Comparison of ENCODE assay signal across 20 cellular contexts in genomic region chr10:58734116-58734515, GRCh38.
A peak's percentile ranks its signal among the peaks of the same experiment; 100 is the strongest.
DNase-seq lines count a peak whose midpoint lies in the region; ATAC-seq and TF ChIP-seq lines count a peak whose summit lies in the region.
"Had no signal": no experiment of that assay in that cellular context is flagged by ENCODE, and none has a peak within 500 bp of the region (broad histone marks: within the 10 kb centered on the region; RNA-seq: fewer than 3 reads in every experiment).

No MANE protein-coding gene starts in this region.

- DNase-seq in D341Med (ENCODE audit: low spot score): peak; percentile 57
- DNase-seq in chondrocyte (ENCODE audit: low spot score): no peak
- no peak for DNase-seq in psoas muscle
- DNase-seq in HCEC 1CT: no peak
- DNase-seq in activated CD4-positive, alpha-beta T cell treated with anti-CD3 and anti-CD28 coated beads, Interleukin-2, amount 50 U/mL, for 48 hours: no peak
- no peak for DNase-seq in immature natural killer cell
- DNase-seq: activated CD4-positive, alpha-beta T cell treated with anti-CD3 and anti-CD28 coated beads, Interleukin-2, amount 50 U/mL, for 1 hour; CD4-positive, CD25-positive, alpha-beta regulatory T cell; effector memory CD4-positive, alpha-beta T cell; lower lobe of right lung; naive thymus-derived CD4-positive, alpha-beta T cell; NCI-H1092; NK-92 treated with Interleukin-12 subunit alpha and Interleukin-12 subunit beta, amount 100 ng/mL, for 24 hours; SHP77 treated with DMSO at 0.1 percent for 48 hours; T-helper 9 cell had no signal

- H3K4me3 ChIP-seq in KMS-11 (IDR thresholded peaks at IDR 0.05; ENCODE audit: insufficient read depth, low read depth, low read length) (no peak overlapping the region), psoas muscle (no peak overlapping the region)
- H3K4me3 ChIP-seq: cardiac muscle cell, gastroesophageal sphincter, lower lobe of right lung had no signal

- H3K9me3 Mint-ChIP-seq in chondrocyte (ENCODE audit: low read depth): peaks cover 16% of the 10 kb centered on the region
- peaks cover 0 to 9% (median 3%) of the 10 kb centered on the region in 6 donors for H3K9me3 Mint-ChIP-seq in immature natural killer cell

- no peak overlapping the region for H3K9ac ChIP-seq in KMS-11

- H3K36me3 ChIP-seq in KMS-11 (ENCODE audit: insufficient read depth) (no peaks in the 10 kb centered on the region), psoas muscle (ENCODE audit: insufficient read depth in 1 of 2, low read depth in 1 of 2) (no peaks in the 10 kb centered on the region)
- H3K36me3 ChIP-seq: cardiac muscle cell, gastroesophageal sphincter, lower lobe of right lung had no signal

- no peaks in the 10 kb centered on the region for H3K79me2 ChIP-seq in KMS-11 (ENCODE audit: insufficient read depth, low read depth)

- H3K36me3 Mint-ChIP-seq in chondrocyte (ENCODE audit: low read depth): peaks cover 3% of the 10 kb centered on the region
- H3K36me3 Mint-ChIP-seq in immature natural killer cell: peaks cover 0 to 5% (median 0%) of the 10 kb centered on the region in 3 donors
- H3K36me3 Mint-ChIP-seq: CD4-positive, CD25-positive, alpha-beta regulatory T cell; naive thymus-derived CD4-positive, alpha-beta T cell had no signal

- H2AFZ ChIP-seq in KMS-11 (ENCODE audit: low read depth): peak overlapping the region; percentile 6; the same call in 1 of the 2 replicates

- H3K4me3 Mint-ChIP-seq in chondrocyte (ENCODE audit: unreplicated experiment): peak overlapping the region; percentile 34
- H3K4me3 Mint-ChIP-seq in immature natural killer cell: no peak overlapping the region
- H3K4me3 Mint-ChIP-seq: activated naive CD8-positive, alpha-beta T cell; CD4-positive, CD25-positive, alpha-beta regulatory T cell; naive thymus-derived CD4-positive, alpha-beta T cell had no signal

- H3K27ac Mint-ChIP-seq in chondrocyte (ENCODE audit: unreplicated experiment) (peak overlapping the region; percentile 81), immature natural killer cell (no peak overlapping the region)
- H3K27ac Mint-ChIP-seq: activated naive CD8-positive, alpha-beta T cell; CD4-positive, CD25-positive, alpha-beta regulatory T cell; naive thymus-derived CD4-positive, alpha-beta T cell; progenitor cell of endocrine pancreas had no signal

- TF ChIP-seq CTCF in KMS-11 (conservative IDR thresholded peaks at IDR 0.05; ENCODE audit: low read depth, low read length) (no peak), chondrocyte (IDR thresholded peaks at IDR 0.05) (peak; percentile 70), psoas muscle (IDR thresholded peaks at IDR 0.05) (no peak)

- 51 to 69% (median 57%) methylated on average over 5 of the region's 5 CpGs for WGBS in psoas muscle, 3 donors

- H3K4me1 Mint-ChIP-seq in chondrocyte (ENCODE audit: low read depth) (peaks cover 35% of the 10 kb centered on the region), immature natural killer cell (no peaks in the 10 kb centered on the region)
- H3K4me1 Mint-ChIP-seq: CD4-positive, CD25-positive, alpha-beta regulatory T cell; naive thymus-derived CD4-positive, alpha-beta T cell had no signal

- H4K20me1 ChIP-seq in KMS-11 (ENCODE audit: insufficient read depth): no peaks in the 10 kb centered on the region

- H3K4me1 ChIP-seq in KMS-11 (ENCODE audit: low read depth, poor library complexity, severe bottlenecking) (peaks cover 40% of the 10 kb centered on the region), psoas muscle (peaks cover 14% of the 10 kb centered on the region)
- H3K4me1 ChIP-seq: lower lobe of right lung had no signal

- H3K27me3 ChIP-seq in KMS-11 (ENCODE audit: insufficient read depth, low read depth) (no peaks in the 10 kb centered on the region), psoas muscle (ENCODE audit: insufficient read depth in 3 of 3, low read length in 2 of 3) (no peaks in the 10 kb centered on the region)
- H3K27me3 ChIP-seq: cardiac muscle cell, gastroesophageal sphincter had no signal

- H3K27me3 Mint-ChIP-seq in chondrocyte (ENCODE audit: low read depth) (no peaks in the 10 kb centered on the region), immature natural killer cell (ENCODE audit: low read depth in 3 of 3) (no peaks in the 10 kb centered on the region)
- H3K27me3 Mint-ChIP-seq: progenitor cell of endocrine pancreas had no signal

- peak; percentile 27 to 53 (median 47) for ATAC-seq in psoas muscle
- ATAC-seq: gastroesophageal sphincter; lower lobe of right lung; naive thymus-derived CD4-positive, alpha-beta T cell had no signal

- intact Hi-C loops in psoas muscle (cut with DNase I): no loop called here

- no peaks in the 10 kb centered on the region for H3K9me3 ChIP-seq in psoas muscle

- H3K27ac ChIP-seq in KMS-11 (peak overlapping the region; percentile 1; the same call in 1 of the 2 replicates), psoas muscle (peak overlapping the region; percentile 3)
- H3K27ac ChIP-seq: lower lobe of right lung had no signal

- peak overlapping the region; percentile 49 for H3K4me2 ChIP-seq in KMS-11
